12 cellular contexts compared by ENCODE assay signal in the genomic region with DNA sequence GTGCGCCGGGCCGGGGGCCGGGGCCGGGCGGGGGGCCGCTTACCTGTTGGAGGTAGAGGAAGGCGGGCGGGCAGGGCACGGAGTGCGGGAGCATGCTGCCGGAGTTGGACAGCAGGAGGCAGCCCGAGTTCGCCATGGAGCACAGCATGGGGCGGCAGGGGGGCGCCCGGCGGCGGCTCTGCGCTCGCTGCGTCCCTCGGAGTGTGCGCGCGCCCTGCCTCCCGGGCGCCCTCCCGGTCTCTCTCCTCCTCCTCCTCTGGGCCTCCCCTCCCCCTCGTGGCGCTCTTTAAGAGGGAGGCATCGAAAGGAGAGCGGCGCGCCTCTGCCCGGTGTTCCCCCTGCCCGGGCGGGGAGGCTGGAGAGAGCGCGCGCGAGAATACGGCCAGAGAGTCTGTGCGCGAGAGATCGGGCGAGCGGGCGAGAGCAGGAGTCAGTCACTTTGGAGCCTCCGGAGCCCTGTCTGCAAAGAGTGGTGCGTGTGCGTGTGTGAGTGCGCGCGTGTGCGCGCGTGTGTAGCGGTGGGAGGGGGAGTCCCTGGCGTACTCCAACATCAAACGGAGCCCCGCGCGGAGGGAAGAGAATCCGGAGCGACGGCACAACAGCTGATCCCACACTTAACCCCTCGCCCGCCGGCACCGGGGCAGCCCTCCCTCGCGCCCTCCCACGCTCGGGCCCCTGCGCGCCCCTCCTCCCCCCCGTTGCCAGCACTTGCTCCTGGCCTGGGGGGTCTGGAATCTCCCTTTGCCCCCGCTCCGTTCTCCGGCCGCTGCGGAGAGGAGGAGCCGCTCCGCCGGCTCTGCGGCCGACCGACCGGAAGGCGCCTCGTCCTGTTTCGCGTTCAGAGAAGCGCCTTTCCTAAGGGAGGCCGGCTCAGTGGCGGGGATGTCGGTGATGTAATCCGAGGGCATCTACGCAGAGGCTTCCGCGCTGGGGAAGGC.
DNase-seq lines count a peak whose midpoint lies in the region; ATAC-seq, FAIRE-seq and TF ChIP-seq lines count a peak whose summit lies in the region.
"Had no signal": no experiment of that assay in that cellular context is flagged by ENCODE, and none has a peak within 500 bp of the region (broad histone marks: within the 10 kb centered on the region; RNA-seq: fewer than 3 reads in every experiment).

No MANE protein-coding gene starts in this region.

- no peaks in the 10 kb centered on the region for H3K79me2 ChIP-seq in SK-N-SH (ENCODE audit: insufficient read depth)

- H3K36me3 ChIP-seq in A673 (ENCODE audit: insufficient read depth, low read length, poor library complexity, severe bottlenecking): no peaks in the 10 kb centered on the region
- H3K36me3 ChIP-seq in SK-N-SH (replicated peaks in 1 of 2; ENCODE audit: control insufficient read depth in 1 of 2, insufficient read depth in 2 of 2, low read length in 1 of 2): no peaks in the 10 kb centered on the region
- H3K36me3 ChIP-seq: pancreas had no signal

- no peak for ATAC-seq in GM18861 (IDR thresholded peaks at IDR 0.05; ENCODE audit: unreplicated experiment)
- no peak for ATAC-seq in activated CD4-positive, CD25-positive, alpha-beta regulatory T cell treated with anti-CD3 and anti-CD28 coated beads, Interleukin-2, amount 50 U/mL, for 24 hours

- H3K4me3 ChIP-seq in A673 (ENCODE audit: low read depth, low read length, poor library complexity, severe bottlenecking): no peak overlapping the region
- H3K4me3 ChIP-seq in SK-N-SH (ENCODE audit: low read depth in 2 of 2, low read length in 1 of 2): peak overlapping the region in 1 of 2 experiments; percentile 21; a peak in 2 of 4 replicates
- H3K4me3 ChIP-seq: pancreas had no signal

- no peak for TF ChIP-seq RAD21 in SK-N-SH (IDR thresholded peaks at IDR 0.05; ENCODE audit: low read length)

- TF ChIP-seq CTCF in A673 (conservative IDR thresholded peaks at IDR 0.05; ENCODE audit: low read depth, low read length) (no peak), GM10266 (IDR thresholded peaks at IDR 0.05; ENCODE audit: control insufficient read depth, insufficient read depth, low read depth, missing control alignments) (no peak), SK-N-SH (IDR thresholded peaks at IDR 0.05) (no peak)

- H3K4me2 ChIP-seq in SK-N-SH: peak overlapping the region; percentile 44; the same call in 1 of the 2 replicates

- peak; percentile 45 for DNase-seq in A673 (ENCODE audit: low spot score)
- peak; percentile 66 for DNase-seq in GM10266 (ENCODE audit: extremely low spot score)
- peak; percentile 91 for DNase-seq in SK-N-SH
- peak; percentile 86 for DNase-seq in iPS-NIHi7 (ENCODE audit: extremely low spot score)
- DNase-seq in activated gamma-delta T cell treated with Interleukin-2 at 50 U/mL for 16 hours: no peak
- DNase-seq in H54 (ENCODE audit: insufficient read length, low spot score): no peak
- DNase-seq: erythroblast, GF-D8, NCI-H2081, pancreas had no signal

- 3% methylated on average over 69 of the region's 102 CpGs for WGBS in SK-N-SH (ENCODE audit: low lambda C conversion rate)

- FAIRE-seq in H54 (lab: Jason Lieb, UNC): no peak
- FAIRE-seq: pancreas had no signal

- H3F3A ChIP-seq in SK-N-SH (replicated peaks; ENCODE audit: insufficient read depth): no peaks in the 10 kb centered on the region

- POLR2A ChIA-PET in A673 (lab: Charles Lee; ENCODE audit: low non-redundant PET): no interaction called here
- POLR2A ChIA-PET in SK-N-SH (lab: Yijun Ruan, JAX): no interaction called here

- no TSS peak for BruUV-seq in A673 (replicated peaks; lab: Mats Ljungman, UMichigan)

- H3K9me2 ChIP-seq in SK-N-SH: no peaks in the 10 kb centered on the region

- TF ChIP-seq EP300 in SK-N-SH (IDR thresholded peaks at IDR 0.05; ENCODE audit: borderline replicate concordance in 1 of 2, low read depth in 1 of 2, low read length in 1 of 2): no peak

- no peak overlapping the region for H2AFZ ChIP-seq in SK-N-SH (ENCODE audit: low read depth)

- no peak overlapping the region for H3K27ac ChIP-seq in A673 (ENCODE audit: low read depth, low read length, poor library complexity, severe bottlenecking)
- no peak overlapping the region for H3K27ac ChIP-seq in SK-N-SH (ENCODE audit: low read depth in 2 of 2, low read length in 1 of 2)
- H3K27ac ChIP-seq: pancreas had no signal

- CTCF ChIA-PET in A673 (lab: Charles Lee): no interaction called here
- CTCF ChIA-PET in SK-N-SH (lab: Yijun Ruan, JAX): interaction anchor here (0.7 to 34.2 kb wide), 9 partner anchors 18 to 448 kb away, joined by 3 to 1340 read pairs (median 9); no protein-coding TSS in a partner anchor

- H3K9me3 ChIP-seq in A673 (ENCODE audit: low read depth, low read length, poor library complexity, severe bottlenecking) (no peaks in the 10 kb centered on the region), SK-N-SH (no peaks in the 10 kb centered on the region)
- H3K9me3 ChIP-seq: pancreas had no signal

- H3K27me3 ChIP-seq in A673 (replicated peaks; ENCODE audit: insufficient read depth, low read depth, low read length, poor library complexity) (peaks cover 97% of the 10 kb centered on the region), SK-N-SH (ENCODE audit: insufficient read depth) (peaks cover 78% of the 10 kb centered on the region)

- no peak for TF ChIP-seq POLR2A in H54 (IDR thresholded peaks at IDR 0.05; ENCODE audit: low read depth, low read length)

- intact Hi-C loops in A673 (cut with micrococcal nuclease; ENCODE audit: unreplicated experiment): no loop called here

- peaks cover 12% of the 10 kb centered on the region; the same call in 1 of the 2 replicates for H4K20me1 ChIP-seq in SK-N-SH (ENCODE audit: insufficient read depth)

- no peak overlapping the region for H3K9ac ChIP-seq in SK-N-SH

- no peaks in the 10 kb centered on the region for H3K4me1 ChIP-seq in A673 (ENCODE audit: insufficient read depth, low read length, poor library complexity, severe bottlenecking)
- H3K4me1 ChIP-seq in SK-N-SH (ENCODE audit: control insufficient read depth in 1 of 2, insufficient read depth in 2 of 2, low read depth in 1 of 2, low read length in 1 of 2): peaks cover 0 to 3% of the 10 kb centered on the region in 2 experiments; a peak in 1 of 4 replicates
- H3K4me1 ChIP-seq: pancreas had no signal

TF ChIP-seq in SK-N-SH, 30 proteins besides CTCF, POLR2A, EP300 and RAD21:
- TF ChIP-seq POLR2AphosphoS5 (IDR thresholded peaks at IDR 0.05; ENCODE audit: low read depth, low read length): no peak
- TF ChIP-seq CHD2 (IDR thresholded peaks at IDR 0.05; ENCODE audit: low read length, partially characterized antibody): peak; percentile 16

Comparison
In these comparisons a context has a peak if more than half of its experiments do, and no peak if none do; other contexts are left out.
1. DNase-seq: peak in A673 (single experiment), GM10266 (single experiment), SK-N-SH (single experiment) and iPS-NIHi7 (single experiment); none in activated gamma-delta T cell treated with Interleukin-2 at 50 U/mL for 16 hours (single experiment) and H54 (single experiment).